8 cellular contexts compared by ENCODE assay signal in genomic region chr3:23202921-23203650, GRCh38. TPM values are rescaled to one million over a fixed set of nuclear protein-coding genes. Genes with fewer than 3 reads are reported as not detected.
DNase-seq lines count a peak whose midpoint lies in the region; ATAC-seq, FAIRE-seq and TF ChIP-seq lines count a peak whose summit lies in the region.

UBE2E2 (plus strand) TSS chr3:23203327.

- H3K27me3 ChIP-seq in K562 (ENCODE audit: control insufficient read depth in 2 of 2, insufficient read depth in 2 of 2, low read length in 2 of 2), result peaks cover 3 to 6% of the 10 kb centered on the region in 2 experiments

- intact Hi-C loops in K562 (cut with micrococcal nuclease), result loop anchor here (10.0 kb wide), 1 partner anchor 602 kb away; the partner anchor contains the start of gene UBE2E1

- no peaks in the 10 kb centered on the region for H3K9me1 ChIP-seq in K562 (ENCODE audit: control insufficient read depth, insufficient read depth, low read length)

- POLR2A ChIA-PET in K562 (lab: Yijun Ruan, JAX), result no interaction called here

- 2% methylated on average over 39 of the region's 99 CpGs for WGBS in K562 (ENCODE audit: insufficient coverage, low coverage, missing lambda C conversion rate)

- no peaks in the 10 kb centered on the region for H3K79me2 ChIP-seq in K562 (ENCODE audit: control insufficient read depth, insufficient read depth, low read length)

- no peak for FAIRE-seq in K562 (lab: Jason Lieb, UNC)

- TF ChIP-seq RAD21 in K562 (CRISPR knock-in tag; conservative IDR thresholded peaks at IDR 0.05 in 1 of 2, IDR thresholded peaks at IDR 0.05 in 1 of 2), result no peak

- H4K20me1 ChIP-seq in K562 (replicated peaks; ENCODE audit: control insufficient read depth, insufficient read depth, low read length), result no peaks in the 10 kb centered on the region

- no peaks in the 10 kb centered on the region for H3K36me3 ChIP-seq in K562 (ENCODE audit: control insufficient read depth, insufficient read depth, low read length)

- no peaks in the 10 kb centered on the region for H3K9me3 ChIP-seq in K562 (replicated peaks; ENCODE audit: control insufficient read depth, insufficient read depth, low read depth, low read length)

- CTCF ChIA-PET in K562 (lab: Yijun Ruan, JAX; ENCODE audit: low intra/inter-chr PET ratio), result no interaction called here

- peak; percentile 67 for ATAC-seq in GM21723 (IDR thresholded peaks at IDR 0.05; ENCODE audit: unreplicated experiment)
- ATAC-seq in K562, result peak; percentile 86

- no peak for TF ChIP-seq POLR2A in K562 (conservative IDR thresholded peaks at IDR 0.05)

- TF ChIP-seq CTCF in K562 (IDR thresholded peaks at IDR 0.05 in 2 of 3, conservative IDR thresholded peaks at IDR 0.05 in 1 of 3; ENCODE audit: insufficient read depth in 2 of 3, low read depth in 1 of 3, low read length in 3 of 3) (no peak), retinal pigment epithelial cell (conservative IDR thresholded peaks at IDR 0.05; ENCODE audit: low read depth, low read length) (no peak)

- no peak for TF ChIP-seq EP300 in K562 (IDR thresholded peaks at IDR 0.05; ENCODE audit: low read length)

- BruUV-seq in K562 (replicated peaks; lab: Mats Ljungman, UMichigan), result no TSS peak

- in situ Hi-C loops in K562 (cut with MboI), result loop anchor here (25.0 kb wide), 1 partner anchor 834 kb away; no protein-coding TSS in a partner anchor

- H3K27ac ChIP-seq in K562 (ENCODE audit: extremely low read depth, low read depth, low read length), result no peak within 1 kb of the TSS

- H3K4me1 ChIP-seq in K562 (replicated peaks in 1 of 2; ENCODE audit: control insufficient read depth in 2 of 2, insufficient read depth in 2 of 2, low read length in 2 of 2), result peaks cover 4 to 17% of the 10 kb centered on the region in 2 experiments; a peak in 2 of 5 replicates

- H3K4me3 ChIP-seq in Jurkat, Clone E6-1 (ENCODE audit: low read length), result peak within 1 kb of the TSS; percentile 61
- H3K4me3 ChIP-seq in K562 (peak within 1 kb of the TSS; percentile 70), retinal pigment epithelial cell (ENCODE audit: low read length) (peak within 1 kb of the TSS; percentile 83)

- peak within 1 kb of the TSS; percentile 77 for H2AFZ ChIP-seq in K562 (ENCODE audit: low read depth, low read length)

- peak within 1 kb of the TSS; percentile 84 for H3K4me2 ChIP-seq in K562 (ENCODE audit: insufficient read depth, low read length)

- H3K9ac ChIP-seq in K562 (ENCODE audit: insufficient read depth in 1 of 2, low read depth in 2 of 2, low read length in 2 of 2), result peak within 1 kb of the TSS; percentile 46 to 96; a peak in 3 of 4 replicates

- peak; percentile 39 for DNase-seq in GM04504 (ENCODE audit: low read depth)
- peak; percentile 50 for DNase-seq in Jurkat, Clone E6-1 (ENCODE audit: low read depth, low spot score)
- peak; percentile 4 for DNase-seq in T follicular helper cell (ENCODE audit: low read depth)
- DNase-seq in K562 (ENCODE audit: extremely low read depth in 1 of 4, low spot score in 3 of 4), result peak; percentile 76 to 97 (median 92)
- DNase-seq in hypothalamus (lab: John Stamatoyannopoulos, UW), result peak; percentile 33 to 91 (median 69)
- peak; percentile 13 for DNase-seq in retinal pigment epithelial cell (ENCODE audit: low read depth)
- DNase-seq in superior temporal gyrus (ENCODE audit: extremely low spot score), result no peak

TF ChIP-seq in K562, 482 proteins besides CTCF, POLR2A, EP300 and RAD21 (continues in another document):
- no peak for TF ChIP-seq GTF3C2 (IDR thresholded peaks at IDR 0.05; ENCODE audit: borderline replicate concordance, extremely low read depth, insufficient read length)
- no peak for TF ChIP-seq CC2D1A (IDR thresholded peaks at IDR 0.05)
- TF ChIP-seq MEF2D (tag; conservative IDR thresholded peaks at IDR 0.05; ENCODE audit: low read depth), result no peak
- no peak for TF ChIP-seq AFF1 (IDR thresholded peaks at IDR 0.05; ENCODE audit: low read depth in 1 of 2, partially characterized antibody in 2 of 2)
- TF ChIP-seq RBM22 (IDR thresholded peaks at IDR 0.05; ENCODE audit: low read depth, low read length, poor library complexity, severe bottlenecking), result no peak
- TF ChIP-seq ZBTB7A (IDR thresholded peaks at IDR 0.05; ENCODE audit: borderline replicate concordance, control insufficient read depth, low read depth, low read length), result peak; percentile 47; the same call in 1 of the 2 replicates
- peak; percentile 37; the same call in 1 of the 2 replicates for TF ChIP-seq PHF8 (IDR thresholded peaks at IDR 0.05; ENCODE audit: borderline replicate concordance, low read length)
- no peak for TF ChIP-seq ZFP1 (CRISPR knock-in tag; IDR thresholded peaks at IDR 0.05)
- TF ChIP-seq CBX8 (IDR thresholded peaks at IDR 0.05; ENCODE audit: borderline replicate concordance, extremely low read depth, low read depth, low read length, poor library complexity, severe bottlenecking), result no peak
- TF ChIP-seq CCNT2 (IDR thresholded peaks at IDR 0.05; ENCODE audit: borderline replicate concordance, extremely low read depth, insufficient read length, low read depth, low read length), result peak; percentile 49
- TF ChIP-seq CBX2 (IDR thresholded peaks at IDR 0.05; ENCODE audit: insufficient read depth, low read length, poor library complexity, severe bottlenecking), result no peak
- TF ChIP-seq NR2C1 (IDR thresholded peaks at IDR 0.05), result no peak
- no peak for TF ChIP-seq NR2C1 (tag; IDR thresholded peaks at IDR 0.05)
- no peak for TF ChIP-seq BRD4 (IDR thresholded peaks at IDR 0.05)

RNA-seq across cellular contexts. Expression of gene UBE2E2, which starts in this region (rescaled TPM):
- 69.2 TPM for polyA plus RNA-seq in Jurkat, Clone E6-1 (2012; ENCODE audit: insufficient read depth, insufficient read length)
- total RNA-seq in K562 (2011; cell fraction: chromatin; rRNA removed; ENCODE audit: low replicate concordance), result 5.2 and 15.3 TPM in 2 replicates
- total RNA-seq in K562 (2011; cell fraction: nucleolus; rRNA removed), result 3.0 and 4.5 TPM in 2 replicates
- total RNA-seq in K562 (2011; cell fraction: nucleoplasm; rRNA removed), result 3.9 and 9.6 TPM in 2 replicates
- 1.9 and 4.2 TPM in 2 replicates for total RNA-seq in K562 (2014; rRNA removed)
- total RNA-seq in K562 (2014; rRNA removed; fragmentation: Illumina TruSeq; extraction: Trizol), result 2.6 and 5.4 TPM in 2 replicates
- 0.23 and 1.6 TPM in 2 replicates for total RNA-seq in K562 (2015; rRNA removed; fragmentation: Illumina TruSeq; extraction: Trizol)
- 2.3 and 3.6 TPM in 2 replicates for total RNA-seq in K562 (2021)
- polyA plus RNA-seq in K562 (2011; rRNA removed), result 1.4 and 5.1 TPM in 2 replicates
- polyA plus RNA-seq in K562 (2011; cell fraction: cytosol; rRNA removed), result 1.4 and 4.8 TPM in 2 replicates
- 0.38 and 1.5 TPM in 2 replicates for polyA plus RNA-seq in K562 (2011; cell fraction: nucleus; rRNA removed)
- 1.1 TPM in 2 replicates for polyA plus RNA-seq in K562 (2012)
- 1.5 and 2.1 TPM in 2 replicates for polyA plus RNA-seq in K562 (2014; fragmentation: Illumina TruSeq; extraction: Trizol)
- under 1 TPM; 0.22 to 0.25 TPM for polyA plus RNA-seq in K562 (2014; fragmentation: Nextera tagmentation; extraction: Ambion mirVana)
- 1.9 and 2.1 TPM in 2 replicates for polyA plus RNA-seq in K562 (2014; rRNA removed)
- 0.75 and 4.2 TPM in 2 replicates for polyA minus RNA-seq in K562 (2011; rRNA and poly(A)+ RNA removed)
- 4.9 TPM in 1 of 2 replicates, not detected in the other for polyA minus RNA-seq in K562 (2011; cell fraction: cytosol; rRNA and poly(A)+ RNA removed)
- polyA minus RNA-seq in K562 (2011; cell fraction: nucleus; rRNA and poly(A)+ RNA removed), result 2.2 and 2.6 TPM in 2 replicates
